In genomic region chr5:54063817-54064216, GRCh38 we compare ENCODE assay signal across 14 cellular contexts.
DNase-seq lines count a peak whose midpoint lies in the region; ATAC-seq and TF ChIP-seq lines count a peak whose summit lies in the region.
"Had no signal": no experiment of that assay in that cellular context is flagged by ENCODE, and none has a peak within 500 bp of the region (broad histone marks: within the 10 kb centered on the region; RNA-seq: fewer than 3 reads in every experiment).

No MANE protein-coding gene starts in this region.

- no peaks in the 10 kb centered on the region for H3K36me3 ChIP-seq in ACC112 (ENCODE audit: insufficient read depth, low read length)
- H3K36me3 ChIP-seq in iPS-20b (ENCODE audit: insufficient read depth, low read depth, low read length) = no peaks in the 10 kb centered on the region
- H3K36me3 ChIP-seq in thyroid gland = no peaks in the 10 kb centered on the region
- H3K36me3 ChIP-seq: SJCRH30 had no signal

- peaks cover 3% of the 10 kb centered on the region; the same call in 1 of the 2 replicates for H3K9me3 Mint-ChIP-seq in HFFc6
- no peaks in the 10 kb centered on the region for H3K9me3 Mint-ChIP-seq in activated naive CD4-positive, alpha-beta T cell treated with anti-CD3 and anti-CD28 coated beads, Interleukin-2, amount 10 ng/mL, durations not matched to agents 7 days and 5 days
- H3K9me3 Mint-ChIP-seq: activated naive CD4-positive, alpha-beta T cell treated with anti-CD3 and anti-CD28 coated beads, Interleukin-2, amount 50 U/mL, for 72 hours had no signal

- peak overlapping the region; percentile 89 for H3K27ac Mint-ChIP-seq in HFFc6
- no peak overlapping the region for H3K27ac Mint-ChIP-seq in activated naive CD4-positive, alpha-beta T cell treated with anti-CD3 and anti-CD28 coated beads, Interleukin-2, amount 10 ng/mL, durations not matched to agents 7 days and 5 days
- H3K27ac Mint-ChIP-seq: activated naive CD4-positive, alpha-beta T cell treated with anti-CD3 and anti-CD28 coated beads, Interleukin-2, amount 50 U/mL, for 72 hours had no signal

- H3K4me1 ChIP-seq in ACC112 (ENCODE audit: control insufficient read depth, insufficient read depth, low read length, unreplicated experiment) = peaks cover 27% of the 10 kb centered on the region
- peaks cover 14% of the 10 kb centered on the region for H3K4me1 ChIP-seq in iPS-20b (ENCODE audit: insufficient read depth, low read length)
- H3K4me1 ChIP-seq in thyroid gland = no peaks in the 10 kb centered on the region
- H3K4me1 ChIP-seq: SJCRH30 had no signal

- DNase-seq in HFFc6 (peak; percentile 77), astrocyte of the hippocampus (ENCODE audit: low read depth, low spot score) (peak; percentile 90), thyroid gland (no peak)
- no peak for DNase-seq in activated naive CD4-positive, alpha-beta T cell treated with anti-CD3 and anti-CD28 coated beads, Interleukin-2, amount 50 U/mL, for 16 hours
- no peak for DNase-seq in activated naive CD4-positive, alpha-beta T cell treated with anti-CD3 and anti-CD28 coated beads, Interleukin-2, amount 10 ng/mL, durations not matched to agents 7 days and 5 days
- DNase-seq: DMS 273 treated with DMSO at 0.1 percent for 48 hours; MV-4-11; SJCRH30; stimulated activated CD4-positive, alpha-beta T cell treated with anti-CD3 and anti-CD28 coated beads, Interleukin-12 subunit alpha, Interleukin-12 subunit beta, amount 100 ng/mL, for 4 hours had no signal

- H3K4me3 ChIP-seq in ACC112 (ENCODE audit: low read depth, low read length) (no peak overlapping the region), iPS-20b (ENCODE audit: low read length) (no peak overlapping the region), thyroid gland (replicated peaks in 1 of 3) (no peak overlapping the region)
- H3K4me3 ChIP-seq: lung, SJCRH30 had no signal

- no peak for TF ChIP-seq POLR2A in thyroid gland (IDR thresholded peaks at IDR 0.05)

- WGBS in thyroid gland, 2 donors = 94 to 95% methylated on average over 3 of the region's 3 CpGs

- intact Hi-C loops in thyroid gland (cut with DNase I) = no loop called here

- H3K27me3 ChIP-seq in ACC112 (ENCODE audit: insufficient read depth, low read length) = no peaks in the 10 kb centered on the region
- H3K27me3 ChIP-seq in iPS-20b (ENCODE audit: insufficient read depth, low read length) = no peaks in the 10 kb centered on the region
- no peaks in the 10 kb centered on the region for H3K27me3 ChIP-seq in thyroid gland
- H3K27me3 ChIP-seq: SJCRH30 had no signal

- CTCF ChIA-PET in activated naive CD4-positive, alpha-beta T cell treated with anti-CD3 and anti-CD28 coated beads, Interleukin-2, amount 10 ng/mL, durations not matched to agents 7 days and 5 days (lab: Charles Lee) = no interaction called here

- peaks cover 4% of the 10 kb centered on the region for H3K36me3 Mint-ChIP-seq in HFFc6 (ENCODE audit: low read depth)
- H3K36me3 Mint-ChIP-seq in activated naive CD4-positive, alpha-beta T cell treated with anti-CD3 and anti-CD28 coated beads, Interleukin-2, amount 10 ng/mL, durations not matched to agents 7 days and 5 days = no peaks in the 10 kb centered on the region

- H3K4me3 Mint-ChIP-seq in HFFc6 = peak overlapping the region; percentile 72
- no peak overlapping the region for H3K4me3 Mint-ChIP-seq in activated naive CD4-positive, alpha-beta T cell treated with anti-CD3 and anti-CD28 coated beads, Interleukin-2, amount 10 ng/mL, durations not matched to agents 7 days and 5 days

- H2AFZ ChIP-seq in ACC112 (ENCODE audit: low read length, unreplicated experiment) = no peak overlapping the region

- H3K9me3 ChIP-seq in iPS-20b (ENCODE audit: insufficient read depth, low read depth, low read length) = no peaks in the 10 kb centered on the region
- H3K9me3 ChIP-seq in thyroid gland = no peaks in the 10 kb centered on the region
- H3K9me3 ChIP-seq: SJCRH30 had no signal

- ATAC-seq in HG03139 (IDR thresholded peaks at IDR 0.05; ENCODE audit: unreplicated experiment) = no peak
- ATAC-seq: activated naive CD4-positive, alpha-beta T cell treated with anti-CD3 and anti-CD28 coated beads, Interleukin-2, amount 50 U/mL, for 72 hours had no signal

- H3K27ac ChIP-seq in ACC112 (ENCODE audit: low read depth, low read length) = peak overlapping the region; percentile 76
- H3K27ac ChIP-seq in iPS-20b (ENCODE audit: low read length) = no peak overlapping the region
- no peak overlapping the region for H3K27ac ChIP-seq in thyroid gland
- H3K27ac ChIP-seq: SJCRH30 had no signal

- H3K4me1 Mint-ChIP-seq in HFFc6 (ENCODE audit: low read depth) = peaks cover 36% of the 10 kb centered on the region
- no peaks in the 10 kb centered on the region for H3K4me1 Mint-ChIP-seq in activated naive CD4-positive, alpha-beta T cell treated with anti-CD3 and anti-CD28 coated beads, Interleukin-2, amount 10 ng/mL, durations not matched to agents 7 days and 5 days

- 0 out of 2 replicates have a peak overlapping the region, but pooled peaks have one; percentile 2 for H3K9ac ChIP-seq in iPS-20b (ENCODE audit: low read depth, low read length)

- H3K79me2 ChIP-seq in ACC112 (ENCODE audit: control insufficient read depth, insufficient read depth, low read length, unreplicated experiment) = no peaks in the 10 kb centered on the region

- TF ChIP-seq CTCF in HFFc6 (IDR thresholded peaks at IDR 0.05) = no peak
- no peak for TF ChIP-seq CTCF in thyroid gland (IDR thresholded peaks at IDR 0.05)

- no peaks in the 10 kb centered on the region for H3K27me3 Mint-ChIP-seq in HFFc6 (ENCODE audit: insufficient read depth)
- H3K27me3 Mint-ChIP-seq in activated naive CD4-positive, alpha-beta T cell treated with anti-CD3 and anti-CD28 coated beads, Interleukin-2, amount 10 ng/mL, durations not matched to agents 7 days and 5 days = no peaks in the 10 kb centered on the region

Comparison
In these comparisons a context has a peak if more than half of its experiments do, and no peak if none do; other contexts are left out.
1. DNase-seq: peak in HFFc6 (single experiment) and astrocyte of the hippocampus (single experiment); none in activated naive CD4-positive, alpha-beta T cell treated with anti-CD3 and anti-CD28 coated beads, Interleukin-2, amount 50 U/mL, for 16 hours (single experiment), thyroid gland (0 of 2) and activated naive CD4-positive, alpha-beta T cell treated with anti-CD3 and anti-CD28 coated beads, Interleukin-2, amount 10 ng/mL, durations not matched to agents 7 days and 5 days (single experiment).